In the genomic region with DNA sequence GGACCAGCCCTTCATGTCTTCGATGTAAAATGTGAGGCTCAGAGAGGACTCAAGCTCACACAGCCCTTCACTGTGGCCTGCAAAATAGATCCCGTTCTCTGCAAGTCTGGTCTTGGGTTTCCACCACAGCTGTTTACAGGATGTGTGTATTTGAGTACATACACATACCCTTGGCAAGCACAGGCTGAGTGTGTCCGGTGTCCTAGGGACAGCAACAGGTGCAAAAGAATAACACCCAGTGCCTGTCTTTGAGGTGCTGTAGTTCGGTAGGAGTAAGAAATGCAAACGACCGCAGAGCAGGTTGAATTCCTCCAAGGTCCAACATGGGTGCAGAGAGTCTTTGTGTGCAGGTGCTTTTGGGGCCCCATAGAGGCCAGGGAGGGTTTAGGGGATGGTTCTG, we compare ENCODE assay signal across 7 cellular contexts. TPM values are rescaled to one million over a fixed set of nuclear protein-coding genes. Genes with fewer than 3 reads are reported as not detected.
"Had no signal": no experiment of that assay in that cellular context is flagged by ENCODE, and none has a peak within 500 bp of the region (broad histone marks: within the 10 kb centered on the region; RNA-seq: fewer than 3 reads in every experiment).

No MANE protein-coding gene starts in this region.

RNA-seq across cellular contexts. Expression of gene EVPLL, which starts 44.9 kb away (rescaled TPM):
- total RNA-seq: GM23248, H1, H7, HFFc6 had no signal
- polyA plus RNA-seq: GM23248 had no signal

RNA-seq across cellular contexts. Expression of gene LGALS9C, which starts 54.1 kb away (rescaled TPM):
- total RNA-seq: GM23248, GM23338, H1, H4, H7, H9 had no signal
- polyA plus RNA-seq: GM23248, GM23338 had no signal
